1 cellular context compared by ENCODE assay signal in genomic region chr1:12616709-12617373, GRCh38.
A peak's percentile ranks its signal among the peaks of the same experiment; 100 is the strongest.
TF ChIP-seq lines count a peak whose summit lies in the region.

No MANE protein-coding gene starts in this region.

TF ChIP-seq in HepG2, 621 proteins besides CTCF, POLR2A, EP300 and RAD21 (continued from another document and continues in another):
- TF ChIP-seq IKZF4 (CRISPR knock-in tag; IDR thresholded peaks at IDR 0.05; ENCODE audit: borderline replicate concordance, low read depth, not compliant biosample characterization): peak; percentile 51
- TF ChIP-seq MAZ (IDR thresholded peaks at IDR 0.05; ENCODE audit: borderline replicate concordance, low read depth, low read length): no peak
- 0 out of 2 replicates have a peak, but pooled peaks have one; percentile 5 for TF ChIP-seq MAZ (CRISPR knock-in tag; IDR thresholded peaks at IDR 0.05; ENCODE audit: low read depth)
- no peak for TF ChIP-seq NONO (IDR thresholded peaks at IDR 0.05)
- TF ChIP-seq NONO (CRISPR knock-in tag; conservative IDR thresholded peaks at IDR 0.05): 0 out of 2 replicates have a peak, but pooled peaks have one; percentile 59
- TF ChIP-seq JARID2 (CRISPR knock-in tag; IDR thresholded peaks at IDR 0.05; ENCODE audit: insufficient replicate concordance): peak; percentile 23
- TF ChIP-seq ZBTB42 (CRISPR knock-in tag; IDR thresholded peaks at IDR 0.05): no peak
- TF ChIP-seq PHF8 (CRISPR knock-in tag; IDR thresholded peaks at IDR 0.05): peak; percentile 68
- no peak for TF ChIP-seq ZNF713 (CRISPR knock-in tag; IDR thresholded peaks at IDR 0.05)
- TF ChIP-seq PCBP1 (IDR thresholded peaks at IDR 0.05; ENCODE audit: borderline replicate concordance, low read depth, low read length): peak; percentile 11; the same call in 1 of the 2 replicates
- TF ChIP-seq PREB (CRISPR knock-in tag; IDR thresholded peaks at IDR 0.05): no peak
- no peak for TF ChIP-seq ZNF205 (CRISPR knock-in tag; IDR thresholded peaks at IDR 0.05)
- peak; percentile 91; the same call in 1 of the 2 replicates for TF ChIP-seq ZC3H4 (CRISPR knock-in tag; IDR thresholded peaks at IDR 0.05; ENCODE audit: borderline replicate concordance)
- 0 out of 2 replicates have a peak, but pooled peaks have one; percentile 8 for TF ChIP-seq MBD4 (IDR thresholded peaks at IDR 0.05; ENCODE audit: borderline replicate concordance, low read length)
- no peak for TF ChIP-seq NR0B2 (CRISPR knock-in tag; IDR thresholded peaks at IDR 0.05)
- no peak for TF ChIP-seq ZNF160 (CRISPR knock-in tag; IDR thresholded peaks at IDR 0.05)
- TF ChIP-seq ZFY (CRISPR knock-in tag; IDR thresholded peaks at IDR 0.05): peak; percentile 14; the same call in 1 of the 2 replicates
- no peak for TF ChIP-seq ZNF564 (CRISPR knock-in tag; IDR thresholded peaks at IDR 0.05)
- no peak for TF ChIP-seq TBX3 (IDR thresholded peaks at IDR 0.05; ENCODE audit: borderline replicate concordance)
- TF ChIP-seq ISX (CRISPR knock-in tag; conservative IDR thresholded peaks at IDR 0.05): 0 out of 2 replicates have a peak, but pooled peaks have one; percentile 38
- TF ChIP-seq GMEB1 (CRISPR knock-in tag; IDR thresholded peaks at IDR 0.05; ENCODE audit: borderline replicate concordance): no peak
- 0 out of 2 replicates have a peak, but pooled peaks have one; percentile 54 for TF ChIP-seq IRF9 (CRISPR knock-in tag; IDR thresholded peaks at IDR 0.05; ENCODE audit: borderline replicate concordance)
- TF ChIP-seq ZFP36 (IDR thresholded peaks at IDR 0.05; ENCODE audit: borderline replicate concordance, low read depth, low read length, partially characterized antibody): no peak
- 0 out of 2 replicates have a peak, but pooled peaks have one; percentile 59 for TF ChIP-seq BATF2 (CRISPR knock-in tag; IDR thresholded peaks at IDR 0.05)
- TF ChIP-seq ZFYVE20 (CRISPR knock-in tag; IDR thresholded peaks at IDR 0.05; ENCODE audit: borderline replicate concordance, low read depth): 0 out of 2 replicates have a peak, but pooled peaks have one; percentile 17
- TF ChIP-seq ZNF691 (CRISPR knock-in tag; IDR thresholded peaks at IDR 0.05; ENCODE audit: borderline replicate concordance, low read depth): peak; percentile 30; the same call in 1 of the 2 replicates
- peak; percentile 33; the same call in 1 of the 2 replicates for TF ChIP-seq GLI4 (CRISPR knock-in tag; IDR thresholded peaks at IDR 0.05; ENCODE audit: borderline replicate concordance)
- TF ChIP-seq ZNF558 (CRISPR knock-in tag; IDR thresholded peaks at IDR 0.05; ENCODE audit: borderline replicate concordance): 0 out of 2 replicates have a peak, but pooled peaks have one; percentile 1
- no peak for TF ChIP-seq MTF1 (CRISPR knock-in tag; IDR thresholded peaks at IDR 0.05)
- no peak for TF ChIP-seq TFDP2 (CRISPR knock-in tag; IDR thresholded peaks at IDR 0.05)
- no peak for TF ChIP-seq NCOA1 (CRISPR knock-in tag; IDR thresholded peaks at IDR 0.05)
- peak; percentile 34; the same call in 1 of the 2 replicates for TF ChIP-seq CBFB (CRISPR knock-in tag; IDR thresholded peaks at IDR 0.05)
- TF ChIP-seq AGO1 (IDR thresholded peaks at IDR 0.05; ENCODE audit: low read depth, low read length, poor library complexity, severe bottlenecking): peak; percentile 70
- TF ChIP-seq PPARG (CRISPR knock-in tag; conservative IDR thresholded peaks at IDR 0.05): no peak
- no peak for TF ChIP-seq IKZF1 (IDR thresholded peaks at IDR 0.05)
- TF ChIP-seq NCOA2 (CRISPR knock-in tag; IDR thresholded peaks at IDR 0.05): peak; percentile 15; the same call in 1 of the 2 replicates
- TF ChIP-seq TFAP4 (IDR thresholded peaks at IDR 0.05; ENCODE audit: borderline replicate concordance, low read depth): no peak
- 0 out of 2 replicates have a peak, but pooled peaks have one; percentile 42 for TF ChIP-seq REPIN1 (CRISPR knock-in tag; IDR thresholded peaks at IDR 0.05; ENCODE audit: borderline replicate concordance, low read depth)
- TF ChIP-seq RXRA (CRISPR knock-in tag; IDR thresholded peaks at IDR 0.05): peak; percentile 16; the same call in 1 of the 2 replicates
- TF ChIP-seq ZBTB7B (CRISPR knock-in tag; IDR thresholded peaks at IDR 0.05): no peak
- TF ChIP-seq UBTF (CRISPR knock-in tag; IDR thresholded peaks at IDR 0.05): peak; percentile 54; the same call in 1 of the 2 replicates
- peak; percentile 27; the same call in 1 of the 2 replicates for TF ChIP-seq ZNF263 (CRISPR knock-in tag; IDR thresholded peaks at IDR 0.05)
- peak; percentile 54; the same call in 1 of the 2 replicates for TF ChIP-seq HOXA9 (CRISPR knock-in tag; IDR thresholded peaks at IDR 0.05; ENCODE audit: borderline replicate concordance)
- TF ChIP-seq AGO2 (optimal IDR thresholded peaks at IDR 0.05; ENCODE audit: low read depth, low read length): peak; percentile 100
- 0 out of 2 replicates have a peak, but pooled peaks have one; percentile 12 for TF ChIP-seq KDM1A (CRISPR knock-in tag; IDR thresholded peaks at IDR 0.05)
- 0 out of 2 replicates have a peak, but pooled peaks have one; percentile 20 for TF ChIP-seq HDAC2 (CRISPR knock-in tag; IDR thresholded peaks at IDR 0.05)
- TF ChIP-seq PRMT3 (CRISPR knock-in tag; IDR thresholded peaks at IDR 0.05; ENCODE audit: borderline replicate concordance, low read depth): no peak
- TF ChIP-seq ZFP41 (CRISPR knock-in tag; IDR thresholded peaks at IDR 0.05; ENCODE audit: borderline replicate concordance): no peak
- peak; percentile 45; the same call in 1 of the 2 replicates for TF ChIP-seq ZNF768 (CRISPR knock-in tag; IDR thresholded peaks at IDR 0.05)
- TF ChIP-seq ZSCAN12 (CRISPR knock-in tag; IDR thresholded peaks at IDR 0.05): no peak
- peak; percentile 31; the same call in 1 of the 2 replicates for TF ChIP-seq HOXA5 (CRISPR knock-in tag; IDR thresholded peaks at IDR 0.05)
- 0 out of 2 replicates have a peak, but pooled peaks have one; percentile 26 for TF ChIP-seq THAP11 (CRISPR knock-in tag; IDR thresholded peaks at IDR 0.05)
- peak; percentile 12; the same call in 1 of the 2 replicates for TF ChIP-seq KDM2A (CRISPR knock-in tag; IDR thresholded peaks at IDR 0.05; ENCODE audit: borderline replicate concordance, low read depth)
- TF ChIP-seq ETV6 (CRISPR knock-in tag; conservative IDR thresholded peaks at IDR 0.05): peak; percentile 39; the same call in 1 of the 2 replicates
- no peak for TF ChIP-seq HES4 (CRISPR knock-in tag; IDR thresholded peaks at IDR 0.05; ENCODE audit: borderline replicate concordance)
- peak; percentile 57 for TF ChIP-seq SRY (CRISPR knock-in tag; IDR thresholded peaks at IDR 0.05)
- TF ChIP-seq ZNF513 (CRISPR knock-in tag; conservative IDR thresholded peaks at IDR 0.05): no peak
- TF ChIP-seq MATR3 (CRISPR knock-in tag; IDR thresholded peaks at IDR 0.05): no peak
- TF ChIP-seq CSRNP1 (CRISPR knock-in tag; IDR thresholded peaks at IDR 0.05): peak; percentile 50; the same call in 1 of the 2 replicates
